In genomic region chr9:129202613-129203555, GRCh38 we compare ENCODE assay signal across 8 cellular contexts. TPM values are rescaled to one million over a fixed set of nuclear protein-coding genes. Genes with fewer than 3 reads are reported as not detected.
A peak's percentile ranks its signal among the peaks of the same experiment; 100 is the strongest.
DNase-seq lines count a peak whose midpoint lies in the region; ATAC-seq and TF ChIP-seq lines count a peak whose summit lies in the region.

No MANE protein-coding gene starts in this region.

- peak overlapping the region; percentile 79 for H3K4me3 ChIP-seq in endodermal cell (ENCODE audit: low read length)

- H3K9me3 Mint-ChIP-seq in endodermal cell (peaks cover 1% of the 10 kb centered on the region), mesothelial cell of epicardium (no peaks in the 10 kb centered on the region)

- H3K9ac ChIP-seq in endodermal cell (ENCODE audit: extremely low read depth, low read length, poor library complexity, severe bottlenecking): no peak overlapping the region

- H3K27ac ChIP-seq in endodermal cell (ENCODE audit: low read depth, low read length): no peak overlapping the region

- H3K4me3 Mint-ChIP-seq in endodermal cell: peak overlapping the region; percentile 60
- H3K4me3 Mint-ChIP-seq in mesothelial cell of epicardium: peak overlapping the region; percentile 75

- H3K36me3 Mint-ChIP-seq in endodermal cell (ENCODE audit: low read depth) (no peaks in the 10 kb centered on the region), mesothelial cell of epicardium (no peaks in the 10 kb centered on the region)

- H3K27ac Mint-ChIP-seq in endodermal cell: no peak overlapping the region
- H3K27ac Mint-ChIP-seq in mesothelial cell of epicardium: peak overlapping the region; percentile 79

- H3K9me3 ChIP-seq in endodermal cell (ENCODE audit: control insufficient read depth, low read length): no peaks in the 10 kb centered on the region

- TF ChIP-seq CTCF in endodermal cell (conservative IDR thresholded peaks at IDR 0.05): no peak
- TF ChIP-seq CTCF in mesothelial cell of epicardium (IDR thresholded peaks at IDR 0.05; ENCODE audit: unreplicated experiment): no peak

- H3K27me3 Mint-ChIP-seq in endodermal cell (ENCODE audit: insufficient read depth) (peaks cover 16% of the 10 kb centered on the region), mesothelial cell of epicardium (ENCODE audit: low read depth) (no peaks in the 10 kb centered on the region)

- 9 to 10% methylated on average over 19 to 57 of the region's 57 CpGs for WGBS in endodermal cell (ENCODE audit: insufficient coverage in 1 of 2, insufficient read length in 1 of 2), 2 experiments

- peak; percentile 79 for ATAC-seq in HG03108 (IDR thresholded peaks at IDR 0.05; ENCODE audit: unreplicated experiment)

- H3K4me1 Mint-ChIP-seq in endodermal cell (peaks cover 12% of the 10 kb centered on the region), mesothelial cell of epicardium (peaks cover 23% of the 10 kb centered on the region)

- no peaks in the 10 kb centered on the region for H3K27me3 ChIP-seq in endodermal cell (ENCODE audit: control insufficient read depth, insufficient read depth, low read length, poor library complexity, severe bottlenecking)

- H3K4me1 ChIP-seq in endodermal cell (ENCODE audit: control insufficient read depth, insufficient read depth, low read length): no peaks in the 10 kb centered on the region

- peak; percentile 32 for DNase-seq in NK-92 treated with Interleukin-12 subunit alpha and Interleukin-12 subunit beta, amount 100 ng/mL, for 24 hours (lab: John Stamatoyannopoulos, UW)
- DNase-seq in NK-92 (lab: John Stamatoyannopoulos, UW; ENCODE audit: unreplicated experiment) (no peak), NOMO-1 treated with DMSO at 0.1 percent for 48 hours (lab: John Stamatoyannopoulos, UW; ENCODE audit: unreplicated experiment) (peak; percentile 70), endodermal cell (peak; percentile 95), mesothelial cell of epicardium (ENCODE audit: low spot score in 2 of 2, unreplicated experiment in 2 of 2) (peak; percentile 83 to 90)
- DNase-seq in activated CD8-positive, alpha-beta memory T cell treated with anti-CD3 and anti-CD28 coated beads, Interleukin-2, amount 50 U/mL, for 1 hour (ENCODE audit: extremely low read depth): peak; percentile 65
- peak; percentile 84 for DNase-seq in stimulated activated CD8-positive, alpha-beta memory T cell treated with anti-CD3 and anti-CD28 coated beads, Interleukin-15, amount 100 ng/mL, for 1 hour (ENCODE audit: low read depth)

- no peaks in the 10 kb centered on the region for H3K36me3 ChIP-seq in endodermal cell (ENCODE audit: control insufficient read depth, insufficient read depth, low read length)

RNA-seq across cellular contexts. Expression of gene IER5L, which starts 24.8 kb away (rescaled TPM):
- total RNA-seq in endodermal cell (1 to 10 TPM; 6.8 to 8.1 TPM), mesothelial cell of epicardium (31.3 to 34.7 TPM (median 31.9 TPM) in 3 replicates)
- 48.3 TPM for polyA plus RNA-seq in endodermal cell (2013, experiment 1 of 2)
- polyA plus RNA-seq in endodermal cell (2013, experiment 2 of 2): 51.1 TPM
